27 cellular contexts compared by ENCODE assay signal in the genomic region with DNA sequence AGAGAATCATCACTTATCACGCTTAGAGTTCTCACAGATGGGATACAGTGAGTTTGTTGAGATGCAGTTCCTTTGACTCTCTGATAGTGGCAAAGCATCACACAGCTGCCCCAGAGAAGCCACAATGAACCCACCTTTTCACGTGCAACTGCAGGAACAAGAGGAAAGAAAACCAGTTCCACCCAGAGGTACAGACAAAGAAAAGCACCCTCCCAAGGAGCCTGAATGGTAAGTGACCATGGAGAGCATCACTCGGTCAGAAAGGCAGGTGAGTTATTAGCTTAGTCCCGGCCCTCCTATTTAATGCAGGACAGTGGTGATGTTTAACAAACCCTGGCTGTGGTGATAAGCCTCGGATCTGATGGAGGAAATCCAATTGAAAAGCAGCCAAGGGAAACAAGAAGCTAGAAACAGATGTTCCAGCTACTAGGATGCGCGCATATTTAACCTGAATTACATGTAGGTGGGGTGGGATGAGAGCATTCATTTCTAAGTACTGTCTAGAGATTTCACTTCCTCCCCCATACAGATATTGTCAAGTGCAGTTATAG.
DNase-seq lines count a peak whose midpoint lies in the region; FAIRE-seq and TF ChIP-seq lines count a peak whose summit lies in the region.
"Had no signal": no experiment of that assay in that cellular context is flagged by ENCODE, and none has a peak within 500 bp of the region (broad histone marks: within the 10 kb centered on the region; RNA-seq: fewer than 3 reads in every experiment).

No MANE protein-coding gene starts in this region.

- no peaks in the 10 kb centered on the region for H3K79me2 ChIP-seq in astrocyte (ENCODE audit: insufficient read depth, low read length)

- H3K9me3 Mint-ChIP-seq in astrocyte (ENCODE audit: unreplicated experiment) (no peaks in the 10 kb centered on the region), CD14-positive monocyte (peaks cover 0 to 5% (median 0%) of the 10 kb centered on the region in 7 donors)
- no peaks in the 10 kb centered on the region for H3K9me3 Mint-ChIP-seq in T-helper 2 cell treated with Interferon-gamma antibody and Interleukin-4, amounts not matched to agents 5 μg/mL and 100 μg/mL, for 36 hours
- H3K9me3 Mint-ChIP-seq: activated naive CD4-positive, alpha-beta T cell treated with anti-CD3 and anti-CD28 coated beads, Interleukin-2, amount 10 ng/mL, durations not matched to agents 7 days and 5 days; CD4-positive, alpha-beta T cell had no signal

- H3K4me3 ChIP-seq in H7 (ENCODE audit: insufficient read depth, low read depth, low read length) = no peak overlapping the region
- no peak overlapping the region for H3K4me3 ChIP-seq in astrocyte (ENCODE audit: insufficient read depth, low read depth, low read length)
- H3K4me3 ChIP-seq: ascending aorta, esophagus muscularis mucosa, heart left ventricle, lung, SK-N-MC, upper lobe of left lung had no signal

- H3K36me3 ChIP-seq in H7 (replicated peaks; ENCODE audit: control insufficient read depth, insufficient read depth, low read length) = no peaks in the 10 kb centered on the region
- peaks cover 15% of the 10 kb centered on the region for H3K36me3 ChIP-seq in astrocyte (ENCODE audit: insufficient read depth, low read length)
- H3K36me3 ChIP-seq: ascending aorta, esophagus muscularis mucosa, upper lobe of left lung had no signal

- H3K4me3 Mint-ChIP-seq in astrocyte (ENCODE audit: unreplicated experiment) = no peak overlapping the region
- H3K4me3 Mint-ChIP-seq in CD14-positive monocyte = no peak overlapping the region
- H3K4me3 Mint-ChIP-seq in T-helper 2 cell treated with Interferon-gamma antibody and Interleukin-4, amounts not matched to agents 5 μg/mL and 100 μg/mL, for 36 hours = no peak overlapping the region
- H3K4me3 Mint-ChIP-seq: activated naive CD4-positive, alpha-beta T cell treated with anti-CD3 and anti-CD28 coated beads, Interleukin-2, amount 10 ng/mL, durations not matched to agents 7 days and 5 days; CD4-positive, alpha-beta T cell had no signal

- no peaks in the 10 kb centered on the region for H4K20me1 ChIP-seq in astrocyte (ENCODE audit: insufficient read depth, low read length)

- H3K27me3 ChIP-seq in H7 (ENCODE audit: control insufficient read depth, insufficient read depth, low read length) (no peaks in the 10 kb centered on the region), astrocyte (ENCODE audit: insufficient read depth, low read length) (no peaks in the 10 kb centered on the region)
- H3K27me3 ChIP-seq: ascending aorta, esophagus muscularis mucosa, heart left ventricle, upper lobe of left lung had no signal

- H2AFZ ChIP-seq in astrocyte (ENCODE audit: low read depth, low read length) = no peak overlapping the region

- H3K36me3 Mint-ChIP-seq in astrocyte (ENCODE audit: low read depth, unreplicated experiment) (peaks cover 20% of the 10 kb centered on the region), CD14-positive monocyte (no peaks in the 10 kb centered on the region)
- no peaks in the 10 kb centered on the region for H3K36me3 Mint-ChIP-seq in T-helper 2 cell treated with Interferon-gamma antibody and Interleukin-4, amounts not matched to agents 5 μg/mL and 100 μg/mL, for 36 hours (ENCODE audit: low read depth)
- H3K36me3 Mint-ChIP-seq: activated naive CD4-positive, alpha-beta T cell treated with anti-CD3 and anti-CD28 coated beads, Interleukin-2, amount 10 ng/mL, durations not matched to agents 7 days and 5 days had no signal

- no peak overlapping the region for H3K9ac ChIP-seq in astrocyte (ENCODE audit: low read length)

- FAIRE-seq in astrocyte (lab: Jason Lieb, UNC) = no peak

- intact Hi-C loops in CD14-positive monocyte (cut with micrococcal nuclease) = no loop called here

- no peak overlapping the region for H3K4me2 ChIP-seq in astrocyte (ENCODE audit: low read length)

- H3K9me3 ChIP-seq in astrocyte (ENCODE audit: insufficient read depth, low read depth, low read length) = no peaks in the 10 kb centered on the region
- H3K9me3 ChIP-seq: ascending aorta, esophagus muscularis mucosa, heart left ventricle, upper lobe of left lung had no signal

- TF ChIP-seq CTCF in astrocyte (IDR thresholded peaks at IDR 0.05; ENCODE audit: insufficient read depth, low read depth, low read length) (no peak), CD14-positive monocyte (IDR thresholded peaks at IDR 0.05) (no peak)

- DNase-seq in H7 (peak; percentile 8), NCI-H345 treated with DMSO at 0.1 percent for 48 hours (lab: John Stamatoyannopoulos, UW; ENCODE audit: unreplicated experiment) (peak; percentile 96), astrocyte (ENCODE audit: low read depth) (peak; percentile 20), iPS-NIHi7 (ENCODE audit: extremely low spot score) (peak; percentile 19), CD14-positive monocyte (ENCODE audit: low spot score) (no peak), retina (no peak), globus pallidus (ENCODE audit: low spot score) (no peak)
- no peak for DNase-seq in T-helper 2 cell treated with Interferon-gamma antibody and Interleukin-4, amounts not matched to agents 5 μg/mL and 100 μg/mL, for 36 hours (ENCODE audit: low spot score)
- DNase-seq: activated CD4-positive, CD25-positive, alpha-beta regulatory T cell treated with anti-CD3 and anti-CD28 coated beads, Interleukin-2, amount 50 U/mL, for 72 hours; activated naive CD4-positive, alpha-beta T cell treated with anti-CD3 and anti-CD28 coated beads, Interleukin-2, amount 10 ng/mL, durations not matched to agents 7 days and 5 days; activated T-cell treated with anti-CD3 and anti-CD28 coated beads, Interleukin-2, amount 50 U/mL, for 48 hours; CD4-positive, alpha-beta T cell; cerebellar nuclear complex; DMS53; effector CD8-positive, alpha-beta T cell; heart left ventricle; islet precursor cell; NCI-H1417 treated with DMSO at 0.1 percent for 48 hours; NK-92 treated with Interleukin-12 subunit alpha and Interleukin-12 subunit beta, amount 100 ng/mL, for 24 hours; occipital lobe; stimulated activated CD4-positive, alpha-beta T cell treated with anti-CD3 and anti-CD28 coated beads, Interleukin-12 subunit alpha, Interleukin-12 subunit beta, amount 100 ng/mL, for 4 hours; T1000; upper lobe of left lung had no signal

- H3K4me1 Mint-ChIP-seq in astrocyte (ENCODE audit: low read depth, unreplicated experiment) = peaks cover 10% of the 10 kb centered on the region
- no peaks in the 10 kb centered on the region for H3K4me1 Mint-ChIP-seq in CD14-positive monocyte
- H3K4me1 Mint-ChIP-seq in T-helper 2 cell treated with Interferon-gamma antibody and Interleukin-4, amounts not matched to agents 5 μg/mL and 100 μg/mL, for 36 hours (ENCODE audit: low read depth) = no peaks in the 10 kb centered on the region
- H3K4me1 Mint-ChIP-seq: activated naive CD4-positive, alpha-beta T cell treated with anti-CD3 and anti-CD28 coated beads, Interleukin-2, amount 10 ng/mL, durations not matched to agents 7 days and 5 days had no signal

- H3K27me3 Mint-ChIP-seq in astrocyte (ENCODE audit: low read depth, unreplicated experiment) = no peaks in the 10 kb centered on the region
- peaks cover 0 to 3% (median 2%) of the 10 kb centered on the region in 3 donors for H3K27me3 Mint-ChIP-seq in CD14-positive monocyte (ENCODE audit: low read depth in 3 of 3)
- no peaks in the 10 kb centered on the region for H3K27me3 Mint-ChIP-seq in T-helper 2 cell treated with Interferon-gamma antibody and Interleukin-4, amounts not matched to agents 5 μg/mL and 100 μg/mL, for 36 hours (ENCODE audit: low read depth)
- H3K27me3 Mint-ChIP-seq: activated naive CD4-positive, alpha-beta T cell treated with anti-CD3 and anti-CD28 coated beads, Interleukin-2, amount 10 ng/mL, durations not matched to agents 7 days and 5 days; CD4-positive, alpha-beta T cell had no signal

- no peak overlapping the region for H3K27ac ChIP-seq in astrocyte (ENCODE audit: low read depth, low read length)
- H3K27ac ChIP-seq: ascending aorta, esophagus muscularis mucosa, heart left ventricle, SK-N-MC, upper lobe of left lung had no signal

- H3K27ac Mint-ChIP-seq in astrocyte (ENCODE audit: unreplicated experiment) (no peak overlapping the region), CD14-positive monocyte (no peak overlapping the region)
- no peak overlapping the region for H3K27ac Mint-ChIP-seq in T-helper 2 cell treated with Interferon-gamma antibody and Interleukin-4, amounts not matched to agents 5 μg/mL and 100 μg/mL, for 36 hours
- H3K27ac Mint-ChIP-seq: activated naive CD4-positive, alpha-beta T cell treated with anti-CD3 and anti-CD28 coated beads, Interleukin-2, amount 10 ng/mL, durations not matched to agents 7 days and 5 days; CD4-positive, alpha-beta T cell had no signal

- peaks cover 18% of the 10 kb centered on the region for H3K4me1 ChIP-seq in astrocyte (ENCODE audit: insufficient read depth, low read length)
- H3K4me1 ChIP-seq: ascending aorta, upper lobe of left lung had no signal

Comparison
In these comparisons a context has a peak if more than half of its experiments do, and no peak if none do; other contexts are left out.
1. DNase-seq: peak in H7 (single experiment), NCI-H345 treated with DMSO at 0.1 percent for 48 hours (single experiment), astrocyte (single experiment) and iPS-NIHi7 (single experiment); none in CD14-positive monocyte (single experiment), T-helper 2 cell treated with Interferon-gamma antibody and Interleukin-4, amounts not matched to agents 5 μg/mL and 100 μg/mL, for 36 hours (single experiment), retina (single experiment) and globus pallidus (single experiment).